Comparison of ENCODE assay signal across 2 cellular contexts in genomic region chr9:95446259-95446658, GRCh38.
TF ChIP-seq lines count a peak whose summit lies in the region.

No MANE protein-coding gene starts in this region.

TF ChIP-seq in IMR-90, 13 proteins besides CTCF, POLR2A, EP300 and RAD21:
- TF ChIP-seq SMC3 (IDR thresholded peaks at IDR 0.05; ENCODE audit: low read depth, low read length) (no peak), CEBPB (IDR thresholded peaks at IDR 0.05; ENCODE audit: low read depth, low read length) (no peak), NFE2L2 (IDR thresholded peaks at IDR 0.05; ENCODE audit: low read depth, low read length) (no peak), RCOR1 (IDR thresholded peaks at IDR 0.05; ENCODE audit: insufficient replicate concordance, low read length) (no peak), BHLHE40 (IDR thresholded peaks at IDR 0.05; ENCODE audit: low read depth, low read length) (no peak), MAZ (IDR thresholded peaks at IDR 0.05; ENCODE audit: borderline replicate concordance, low read depth, low read length) (no peak), ELK1 (IDR thresholded peaks at IDR 0.05; ENCODE audit: borderline replicate concordance, low read depth, low read length) (no peak), RFX5 (IDR thresholded peaks at IDR 0.05; ENCODE audit: low read depth, low read length) (no peak), MAFK (IDR thresholded peaks at IDR 0.05; ENCODE audit: low read depth, low read length) (no peak)

TF ChIP-seq in H1, 55 proteins besides CTCF, POLR2A, EP300 and RAD21:
- TF ChIP-seq BCL11A (IDR thresholded peaks at IDR 0.05; ENCODE audit: low read depth in 2 of 2, low read length in 2 of 2) (no peak), CBX5 (IDR thresholded peaks at IDR 0.05; ENCODE audit: low read depth, low read length) (no peak), SIX5 (IDR thresholded peaks at IDR 0.05; ENCODE audit: low read depth, low read length) (no peak), SIN3A (conservative IDR thresholded peaks at IDR 0.05 in 1 of 2, IDR thresholded peaks at IDR 0.05 in 1 of 2; ENCODE audit: low read depth in 1 of 2, low read length in 2 of 2) (no peak), EGR1 (IDR thresholded peaks at IDR 0.05; ENCODE audit: borderline replicate concordance, low read depth, low read length) (no peak), MAFK (IDR thresholded peaks at IDR 0.05; ENCODE audit: low read depth, low read length) (no peak), TEAD4 (IDR thresholded peaks at IDR 0.05; ENCODE audit: low read depth, low read length) (no peak), GTF2F1 (IDR thresholded peaks at IDR 0.05; ENCODE audit: borderline replicate concordance, low read depth, low read length) (no peak), POLR2AphosphoS5 (IDR thresholded peaks at IDR 0.05; ENCODE audit: low read depth, low read length) (no peak), SP4 (IDR thresholded peaks at IDR 0.05; ENCODE audit: low read length) (no peak), TCF12 (IDR thresholded peaks at IDR 0.05; ENCODE audit: low read depth, low read length) (no peak), KDM4A (IDR thresholded peaks at IDR 0.05; ENCODE audit: low read depth, low read length, severe bottlenecking) (no peak), TAF1 (IDR thresholded peaks at IDR 0.05; ENCODE audit: low read depth, low read length) (no peak)
